ENCODE assay signal across 11 cellular contexts in genomic region chr7:50356212-50356944, GRCh38. TPM values are rescaled to one million over a fixed set of nuclear protein-coding genes. Genes with fewer than 3 reads are reported as not detected.
DNase-seq lines count a peak whose midpoint lies in the region; ATAC-seq and TF ChIP-seq lines count a peak whose summit lies in the region.
"Had no signal": no experiment of that assay in that cellular context is flagged by ENCODE, and none has a peak within 500 bp of the region (broad histone marks: within the 10 kb centered on the region; RNA-seq: fewer than 3 reads in every experiment).

No MANE protein-coding gene starts in this region.

- intact Hi-C loops in breast epithelium (cut with DNase I; ENCODE audit: low total_unique reads): no loop called here

- 96% methylated on average over 15 of the region's 15 CpGs for WGBS in hepatocyte (ENCODE audit: low lambda C conversion rate, missing lambda C conversion rate)

- peak overlapping the region; percentile 95 for H3K27ac Mint-ChIP-seq in activated T-helper 17 cell treated with anti-CD3 and anti-CD28 coated beads, Interleukin-2, amount 50 U/mL, for 72 hours

- H3K4me1 Mint-ChIP-seq in activated T-helper 17 cell treated with anti-CD3 and anti-CD28 coated beads, Interleukin-2, amount 50 U/mL, for 72 hours: peaks cover 89% of the 10 kb centered on the region

- H3K79me2 ChIP-seq in hepatocyte: no peaks in the 10 kb centered on the region
- H3K79me2 ChIP-seq: parathyroid adenoma had no signal

- H4K20me1 ChIP-seq in hepatocyte (ENCODE audit: insufficient read depth, poor library complexity, severe bottlenecking): no peaks in the 10 kb centered on the region

- peak overlapping the region; percentile 99 for H3K27ac ChIP-seq in KOPT-K1 (ENCODE audit: low read depth, low read length, poor library complexity, severe bottlenecking)
- H3K27ac ChIP-seq in hepatocyte: no peak overlapping the region
- peak overlapping the region in 1 of 2 donors; percentile 25 for H3K27ac ChIP-seq in breast epithelium
- H3K27ac ChIP-seq: parathyroid adenoma had no signal

- no peaks in the 10 kb centered on the region for H3K9me2 ChIP-seq in hepatocyte (replicated peaks; ENCODE audit: insufficient read depth)

- H3K27me3 ChIP-seq in hepatocyte (no peaks in the 10 kb centered on the region), breast epithelium (peaks cover 0 to 3% of the 10 kb centered on the region in 2 donors)

- H3K9me3 Mint-ChIP-seq in activated T-helper 17 cell treated with anti-CD3 and anti-CD28 coated beads, Interleukin-2, amount 50 U/mL, for 72 hours: no peaks in the 10 kb centered on the region

- DNase-seq in Ammon's horn (ENCODE audit: low spot score) (peak; percentile 42), medulla oblongata (ENCODE audit: extremely low spot score) (peak; percentile 71), hepatocyte (ENCODE audit: low spot score) (no peak), GM20000 (ENCODE audit: low spot score) (no peak), breast epithelium (ENCODE audit: low spot score in 2 of 2) (no peak), NCI-H1417 (lab: John Stamatoyannopoulos, UW) (no peak)
- DNase-seq: NCI-H69 had no signal

- H3K4me1 ChIP-seq in hepatocyte (ENCODE audit: insufficient read depth) (peaks cover 6% of the 10 kb centered on the region), breast epithelium (no peaks in the 10 kb centered on the region)
- H3K4me1 ChIP-seq: parathyroid adenoma had no signal

- no peak overlapping the region for H2AFZ ChIP-seq in hepatocyte
- H2AFZ ChIP-seq: parathyroid adenoma had no signal

- H3K4me3 Mint-ChIP-seq in activated T-helper 17 cell treated with anti-CD3 and anti-CD28 coated beads, Interleukin-2, amount 50 U/mL, for 72 hours: no peak overlapping the region

- H3K4me3 ChIP-seq in hepatocyte: no peak overlapping the region
- no peak overlapping the region for H3K4me3 ChIP-seq in breast epithelium

- no peak for TF ChIP-seq POLR2A in breast epithelium (IDR thresholded peaks at IDR 0.05)

- no peak for TF ChIP-seq CTCF in hepatocyte (IDR thresholded peaks at IDR 0.05; ENCODE audit: poor library complexity)
- no peak for TF ChIP-seq CTCF in GM20000 (IDR thresholded peaks at IDR 0.05; ENCODE audit: extremely low read depth, missing control alignments)
- TF ChIP-seq CTCF in breast epithelium (IDR thresholded peaks at IDR 0.05): no peak

- peaks cover 84% of the 10 kb centered on the region for H3K36me3 ChIP-seq in KOPT-K1 (ENCODE audit: insufficient read depth, low read length)
- no peaks in the 10 kb centered on the region for H3K36me3 ChIP-seq in hepatocyte (replicated peaks; ENCODE audit: insufficient read depth, low read depth)
- H3K36me3 ChIP-seq in breast epithelium: no peaks in the 10 kb centered on the region

- H3K9me3 ChIP-seq in KOPT-K1 (ENCODE audit: insufficient read depth, low read length, poor library complexity, severe bottlenecking) (no peaks in the 10 kb centered on the region), hepatocyte (ENCODE audit: low read depth) (no peaks in the 10 kb centered on the region), breast epithelium (no peaks in the 10 kb centered on the region)

- H3K4me2 ChIP-seq in hepatocyte: no peak overlapping the region

- H3K27me3 Mint-ChIP-seq in activated T-helper 17 cell treated with anti-CD3 and anti-CD28 coated beads, Interleukin-2, amount 50 U/mL, for 72 hours: no peaks in the 10 kb centered on the region

- ATAC-seq in activated T-helper 17 cell treated with anti-CD3 and anti-CD28 coated beads, Interleukin-2, amount 50 U/mL, for 72 hours (replicated peaks): no peak

- H3K36me3 Mint-ChIP-seq in activated T-helper 17 cell treated with anti-CD3 and anti-CD28 coated beads, Interleukin-2, amount 50 U/mL, for 72 hours (ENCODE audit: low read depth): peaks cover 98% of the 10 kb centered on the region

RNA-seq across cellular contexts. Expression of gene IKZF1, which starts 51.9 kb away (rescaled TPM):
- 100 to 1,000 TPM; 253 to 343 TPM for total RNA-seq in activated T-helper 17 cell treated with anti-CD3 and anti-CD28 coated beads, Interleukin-2, amount 50 U/mL, for 72 hours
- total RNA-seq in hepatocyte (0.16 and 0.47 TPM in 2 replicates), breast epithelium (10 to 100 TPM; 14.2 to 21.4 (median 21.3) TPM)
- polyA plus RNA-seq in hepatocyte: 0.16 and 0.52 TPM in 2 replicates
- total RNA-seq: HT1080 had no signal

Comparison
In these comparisons a context has a peak if more than half of its experiments do, and no peak if none do; other contexts are left out.
1. DNase-seq: peak in Ammon's horn (single experiment) and medulla oblongata (single experiment); none in hepatocyte (single experiment), GM20000 (single experiment), breast epithelium (0 of 2) and NCI-H1417 (0 of 3).
2. RNA of gene IKZF1, which starts 51.9 kb away (total RNA-seq): 253 to 343 TPM in activated T-helper 17 cell treated with anti-CD3 and anti-CD28 coated beads, Interleukin-2, amount 50 U/mL, for 72 hours; 14.2 to 21.4 TPM in breast epithelium and 0.16 to 0.47 TPM in hepatocyte; every median in the first group is over 10 times any median in the second.